Comparison of ENCODE assay signal across 19 cellular contexts in genomic region chr3:106814231-106814630, GRCh38.
DNase-seq lines count a peak whose midpoint lies in the region; ATAC-seq and TF ChIP-seq lines count a peak whose summit lies in the region.
"Had no signal": no experiment of that assay in that cellular context is flagged by ENCODE, and none has a peak within 500 bp of the region (broad histone marks: within the 10 kb centered on the region; RNA-seq: fewer than 3 reads in every experiment).

No MANE protein-coding gene starts in this region.

- DNase-seq in GM03348 (ENCODE audit: low spot score) (peak; percentile 30), NCI-H446 treated with DMSO at 0.1 percent for 48 hours (lab: John Stamatoyannopoulos, UW) (peak; percentile 84), heart right ventricle (peak; percentile 9 to 31), posterior cingulate gyrus (peak in 8 of 10 donors; percentile 10 to 88 (median 54)), left colon (no peak), cerebellar cortex (ENCODE audit: low spot score) (no peak)
- DNase-seq in activated CD4-positive, alpha-beta T cell treated with anti-CD3 and anti-CD28 coated beads, Interleukin-2, amount 10 ng/mL, durations not matched to agents 7 days and 5 days: no peak
- DNase-seq: activated CD4-positive, CD25-positive, alpha-beta regulatory T cell; CD4-positive, alpha-beta T cell; effector CD8-positive, alpha-beta T cell; foreskin keratinocyte; GDM1; mucosa of descending colon; NCI-H748 treated with DMSO at 0.1 percent for 48 hours had no signal

- H3K36me3 ChIP-seq in heart right ventricle: no peaks in the 10 kb centered on the region
- H3K36me3 ChIP-seq: breast epithelium, prostate gland had no signal

- H3K4me1 Mint-ChIP-seq in activated CD4-positive, alpha-beta T cell treated with anti-CD3 and anti-CD28 coated beads, Interleukin-2, amount 10 ng/mL, durations not matched to agents 7 days and 5 days: no peaks in the 10 kb centered on the region
- H3K4me1 Mint-ChIP-seq: activated naive CD4-positive, alpha-beta T cell treated with anti-CD3 and anti-CD28 coated beads, Interleukin-2, amount 50 U/mL, for 24 hours had no signal

- peak in 7 of 8 donors; percentile 61 to 77 (median 64) for ATAC-seq in heart right ventricle
- ATAC-seq in left colon: no peak
- ATAC-seq in HG03175 (IDR thresholded peaks at IDR 0.05; ENCODE audit: unreplicated experiment): no peak
- ATAC-seq: foreskin keratinocyte, mucosa of descending colon had no signal

- H3K27ac Mint-ChIP-seq in activated CD4-positive, alpha-beta T cell treated with anti-CD3 and anti-CD28 coated beads, Interleukin-2, amount 10 ng/mL, durations not matched to agents 7 days and 5 days: no peak overlapping the region
- H3K27ac Mint-ChIP-seq: activated naive CD4-positive, alpha-beta T cell treated with anti-CD3 and anti-CD28 coated beads, Interleukin-2, amount 50 U/mL, for 24 hours; CD4-positive, alpha-beta T cell; type B pancreatic cell had no signal

- H3K27ac ChIP-seq in heart right ventricle: peak overlapping the region in 3 of 10 donors; percentile 29 to 52 (median 46)
- H3K27ac ChIP-seq: breast epithelium, foreskin keratinocyte, prostate gland had no signal

- H3K4me3 ChIP-seq in heart right ventricle: no peak overlapping the region
- H3K4me3 ChIP-seq: breast epithelium, mucosa of descending colon, prostate gland had no signal

- H3K4me1 ChIP-seq in heart right ventricle: peaks cover 0 to 42% (median 16%) of the 10 kb centered on the region in 9 donors
- H3K4me1 ChIP-seq: breast epithelium, prostate gland had no signal

- H3K36me3 Mint-ChIP-seq in activated CD4-positive, alpha-beta T cell treated with anti-CD3 and anti-CD28 coated beads, Interleukin-2, amount 10 ng/mL, durations not matched to agents 7 days and 5 days (ENCODE audit: low read depth): no peaks in the 10 kb centered on the region
- H3K36me3 Mint-ChIP-seq: activated naive CD4-positive, alpha-beta T cell treated with anti-CD3 and anti-CD28 coated beads, Interleukin-2, amount 50 U/mL, for 24 hours; type B pancreatic cell had no signal

- no peaks in the 10 kb centered on the region for H3K9me3 ChIP-seq in heart right ventricle
- H3K9me3 ChIP-seq: breast epithelium, mucosa of descending colon, prostate gland had no signal

- intact Hi-C loops in heart right ventricle (cut with DNase I) (no loop called here), posterior cingulate gyrus (cut with DNase I) (no loop called here), left colon (cut with DNase I, micrococcal nuclease) (no loop called here)

- CTCF ChIA-PET in activated CD4-positive, alpha-beta T cell treated with anti-CD3 and anti-CD28 coated beads, Interleukin-2, amount 10 ng/mL, durations not matched to agents 7 days and 5 days (lab: Charles Lee): no interaction called here

- WGBS in heart right ventricle, 2 donors: 70 to 86% methylated on average over 1 of the region's 1 CpG

- no peaks in the 10 kb centered on the region for H3K9me3 Mint-ChIP-seq in activated CD4-positive, alpha-beta T cell treated with anti-CD3 and anti-CD28 coated beads, Interleukin-2, amount 10 ng/mL, durations not matched to agents 7 days and 5 days
- H3K9me3 Mint-ChIP-seq: activated naive CD4-positive, alpha-beta T cell treated with anti-CD3 and anti-CD28 coated beads, Interleukin-2, amount 50 U/mL, for 24 hours; CD4-positive, alpha-beta T cell had no signal

- POLR2A ChIA-PET in activated CD4-positive, alpha-beta T cell treated with anti-CD3 and anti-CD28 coated beads, Interleukin-2, amount 10 ng/mL, durations not matched to agents 7 days and 5 days (lab: Charles Lee): no interaction called here

- no peak for TF ChIP-seq CTCF in heart right ventricle (IDR thresholded peaks at IDR 0.05)

- H3K27me3 Mint-ChIP-seq in activated CD4-positive, alpha-beta T cell treated with anti-CD3 and anti-CD28 coated beads, Interleukin-2, amount 10 ng/mL, durations not matched to agents 7 days and 5 days: no peaks in the 10 kb centered on the region
- H3K27me3 Mint-ChIP-seq: activated naive CD4-positive, alpha-beta T cell treated with anti-CD3 and anti-CD28 coated beads, Interleukin-2, amount 50 U/mL, for 24 hours; CD4-positive, alpha-beta T cell; type B pancreatic cell had no signal

- no peaks in the 10 kb centered on the region for H3K27me3 ChIP-seq in heart right ventricle
- H3K27me3 ChIP-seq: breast epithelium, foreskin keratinocyte had no signal

- H3K4me3 Mint-ChIP-seq in activated CD4-positive, alpha-beta T cell treated with anti-CD3 and anti-CD28 coated beads, Interleukin-2, amount 10 ng/mL, durations not matched to agents 7 days and 5 days: no peak overlapping the region
- H3K4me3 Mint-ChIP-seq: activated naive CD4-positive, alpha-beta T cell treated with anti-CD3 and anti-CD28 coated beads, Interleukin-2, amount 50 U/mL, for 24 hours; CD4-positive, alpha-beta T cell; type B pancreatic cell had no signal

Comparison
In these comparisons a context has a peak if more than half of its experiments do, and no peak if none do; other contexts are left out.
1. DNase-seq: peak in GM03348 (single experiment), NCI-H446 treated with DMSO at 0.1 percent for 48 hours (single experiment), heart right ventricle (2 of 2) and posterior cingulate gyrus (8 of 10); none in left colon (0 of 2), cerebellar cortex (single experiment) and activated CD4-positive, alpha-beta T cell treated with anti-CD3 and anti-CD28 coated beads, Interleukin-2, amount 10 ng/mL, durations not matched to agents 7 days and 5 days (single experiment).
2. ATAC-seq: peak in heart right ventricle (7 of 8); none in left colon (single experiment) and HG03175 (single experiment).